8 cellular contexts compared by ENCODE assay signal in genomic region chrX:74291964-74292891, GRCh38. TPM values are rescaled to one million over a fixed set of nuclear protein-coding genes. Genes with fewer than 3 reads are reported as not detected.
A peak's percentile ranks its signal among the peaks of the same experiment; 100 is the strongest.
DNase-seq lines count a peak whose midpoint lies in the region; ATAC-seq, FAIRE-seq and TF ChIP-seq lines count a peak whose summit lies in the region.

No MANE protein-coding gene starts in this region.

- no peaks in the 10 kb centered on the region for H3K27me3 Mint-ChIP-seq in WTC11 (ENCODE audit: low read depth)

- peak overlapping the region; percentile 90 for H3K9ac ChIP-seq in keratinocyte (ENCODE audit: control insufficient read depth, extremely low read depth, insufficient read depth, low read length)

- H3K79me2 ChIP-seq in keratinocyte (ENCODE audit: control insufficient read depth, insufficient read depth, low read length), result peaks cover 43% of the 10 kb centered on the region

- no peaks in the 10 kb centered on the region for H3K9me3 Mint-ChIP-seq in WTC11

- dilution Hi-C loops in keratinocyte (cut with MboI; ENCODE audit: extremely low pct_ligation_motif_present, low sequenced_read_pairs), result no loop called here

- peak overlapping the region; percentile 98 for H3K4me3 Mint-ChIP-seq in WTC11

- peaks cover 15% of the 10 kb centered on the region for H3K36me3 Mint-ChIP-seq in WTC11

- H3K4me3 ChIP-seq in cardiac fibroblast (replicated peaks in 1 of 2; ENCODE audit: low read depth in 2 of 2, low read length in 2 of 2) (peak overlapping the region; percentile 61 to 69), keratinocyte (ENCODE audit: control insufficient read depth in 2 of 3, extremely low read depth in 1 of 3, insufficient read depth in 2 of 3, low read depth in 1 of 3, low read length in 3 of 3) (peak overlapping the region; percentile 58 to 79 (median 67))

- no peaks in the 10 kb centered on the region for H3K9me1 ChIP-seq in keratinocyte (ENCODE audit: control insufficient read depth, extremely low read depth, insufficient read depth, low read length)

- ATAC-seq in GM18907 (IDR thresholded peaks at IDR 0.05; ENCODE audit: unreplicated experiment), result peak; percentile 89
- peak; percentile 87 for ATAC-seq in HG03139 (IDR thresholded peaks at IDR 0.05; ENCODE audit: unreplicated experiment)
- peak; percentile 85 for ATAC-seq in WTC11

- CTCF ChIA-PET in WTC11 (lab: Charles Lee), result interaction anchor here (0.6 to 3.4 kb wide), 4 partner anchors 33 to 128 kb away, joined by 3 to 30 read pairs (median 4); no protein-coding TSS in a partner anchor

- FAIRE-seq in keratinocyte (lab: Jason Lieb, UNC), result no peak

- H3K27ac Mint-ChIP-seq in WTC11, result peak overlapping the region; percentile 99

- POLR2A ChIA-PET in WTC11 (lab: Charles Lee), result interaction anchor here (0.5 to 2.0 kb wide), 5 partner anchors 33 to 445 kb away, joined by 3 to 6 read pairs (median 5); no protein-coding TSS in a partner anchor

- H3K36me3 ChIP-seq in keratinocyte (ENCODE audit: control insufficient read depth in 2 of 2, extremely low read depth in 1 of 2, insufficient read depth in 2 of 2, low read length in 2 of 2), result peaks cover 0 to 2% of the 10 kb centered on the region in 2 experiments

- DNase-seq in AG08396 (ENCODE audit: low spot score), result peak; percentile 83
- DNase-seq in NCI-H2227 (lab: John Stamatoyannopoulos, UW; ENCODE audit: unreplicated experiment), result peak; percentile 95
- DNase-seq in WTC11 (ENCODE audit: low spot score), result peak; percentile 77
- peak; percentile 91 to 93 for DNase-seq in cardiac fibroblast (ENCODE audit: low read depth in 2 of 2)
- DNase-seq in keratinocyte (ENCODE audit: low read depth, low spot score), result peak; percentile 46
- DNase-seq in stimulated activated CD4-positive, alpha-beta T cell treated with anti-CD3 and anti-CD28 coated beads, Interleukin-12 subunit alpha, Interleukin-12 subunit beta, amount 100 ng/mL, for 48 hours (ENCODE audit: low read depth in 2 of 3, low spot score in 1 of 3), result peak; percentile 51 to 63 (median 63)

- peak overlapping the region; percentile 92 for H3K27ac ChIP-seq in keratinocyte (ENCODE audit: control insufficient read depth, insufficient read depth, low read length)

- TF ChIP-seq CTCF in WTC11 (IDR thresholded peaks at IDR 0.05), result no peak
- TF ChIP-seq CTCF in cardiac fibroblast (IDR thresholded peaks at IDR 0.05; ENCODE audit: low read depth, low read length), result no peak
- TF ChIP-seq CTCF in keratinocyte (optimal IDR thresholded peaks at IDR 0.05 in 1 of 3, IDR thresholded peaks at IDR 0.05 in 1 of 3, conservative IDR thresholded peaks at IDR 0.05 in 1 of 3; ENCODE audit: extremely low read depth in 1 of 3, insufficient read depth in 2 of 3, low read length in 3 of 3), result peak in 2 of 3 experiments; percentile 6 to 41

- H4K20me1 ChIP-seq in keratinocyte (ENCODE audit: control insufficient read depth, extremely low read depth, insufficient read depth, low read length), result no peaks in the 10 kb centered on the region

- peak overlapping the region; percentile 95 for H3K4me2 ChIP-seq in keratinocyte (ENCODE audit: control insufficient read depth, extremely low read depth, insufficient read depth, low read depth, low read length)

- no peaks in the 10 kb centered on the region for H3K4me1 ChIP-seq in keratinocyte (ENCODE audit: control insufficient read depth, extremely low read depth, insufficient read depth, low read length)

- no peaks in the 10 kb centered on the region for H3K9me3 ChIP-seq in keratinocyte (ENCODE audit: control insufficient read depth, low read depth, low read length)

- H2AFZ ChIP-seq in keratinocyte (ENCODE audit: control insufficient read depth, low read length), result peak overlapping the region; percentile 96

- H3K27me3 ChIP-seq in keratinocyte (ENCODE audit: control insufficient read depth, extremely low read depth, insufficient read depth, low read length), result no peaks in the 10 kb centered on the region

- H3K4me1 Mint-ChIP-seq in WTC11, result peaks cover 22% of the 10 kb centered on the region

TF ChIP-seq in WTC11, 78 proteins besides CTCF, POLR2A, EP300 and RAD21:
- no peak for TF ChIP-seq NR2C2 (CRISPR knock-in tag; IDR thresholded peaks at IDR 0.05)
- TF ChIP-seq ESRRA (CRISPR knock-in tag; IDR thresholded peaks at IDR 0.05; ENCODE audit: borderline replicate concordance), result no peak
- 0 out of 2 replicates have a peak, but pooled peaks have one; percentile 22 for TF ChIP-seq NFE2L1 (CRISPR knock-in tag; IDR thresholded peaks at IDR 0.05)

RNA-seq across cellular contexts. Expression of gene ZCCHC13, which starts 11.8 kb away (rescaled TPM):
- not detected in 3 replicates for total RNA-seq in WTC11 (2021)
- polyA plus RNA-seq in keratinocyte, result not detected in 3 replicates
- polyA plus RNA-seq in keratinocyte (2011; ENCODE audit: low read depth), result not detected
- polyA plus RNA-seq in keratinocyte (2011; cell fraction: cytosol; rRNA removed), result not detected in 2 replicates
- not detected in 2 replicates for polyA plus RNA-seq in keratinocyte (2011; cell fraction: nucleus; rRNA removed)
- not detected in 2 replicates for polyA plus RNA-seq in keratinocyte (2012; ENCODE audit: low replicate concordance)
- not detected in 3 replicates for polyA minus RNA-seq in keratinocyte
- not detected for polyA minus RNA-seq in keratinocyte (2011; cell fraction: cytosol; rRNA and poly(A)+ RNA removed)
- not detected in 2 replicates for polyA minus RNA-seq in keratinocyte (2011; cell fraction: nucleus; rRNA and poly(A)+ RNA removed)

Comparison
In these comparisons a context has a peak if more than half of its experiments do, and no peak if none do; other contexts are left out.
1. Peak in every context shown above with its lines: DNase-seq, ATAC-seq, H3K4me3 ChIP-seq and H3K27ac ChIP-seq.
2. CTCF ChIP-seq: peak in keratinocyte (2 of 3); none in WTC11 (single experiment) and cardiac fibroblast (single experiment).